In genomic region chr18:23689616-23690504, GRCh38 we compare ENCODE assay signal across 8 cellular contexts. TPM values are rescaled to one million over a fixed set of nuclear protein-coding genes. Genes with fewer than 3 reads are reported as not detected.
A peak's percentile ranks its signal among the peaks of the same experiment; 100 is the strongest.
DNase-seq lines count a peak whose midpoint lies in the region; ATAC-seq and TF ChIP-seq lines count a peak whose summit lies in the region.

No MANE protein-coding gene starts in this region.

- H3K56ac ChIP-seq in IMR-90 (ENCODE audit: extremely low read depth, insufficient read depth, low read length): no peak overlapping the region

- no peak overlapping the region for H3K27ac Mint-ChIP-seq in Calu3 (ENCODE audit: unreplicated experiment)
- H3K27ac Mint-ChIP-seq in stimulated activated memory B cell treated with anti-CD40 and anti-IgM and Interleukin-4, amounts not matched to agents 10 μg/mL and 1 μg/mL and 100 μg/mL, for 72 hours: no peak overlapping the region

- 2% methylated on average over 31 of the region's 85 CpGs; no CpG with 5 or more reads in 1 of the 2 experiments for WGBS in IMR-90 (ENCODE audit: extremely low coverage in 2 of 2, insufficient read length in 1 of 2), 2 experiments

- H3K4me1 ChIP-seq in IMR-90 (ENCODE audit: control insufficient read depth, insufficient read depth, low read length): peaks cover 6% of the 10 kb centered on the region

- no peaks in the 10 kb centered on the region for H3K79me1 ChIP-seq in IMR-90 (ENCODE audit: low read depth in 1 of 2, low read length in 2 of 2)

- no peak overlapping the region for H2BK120ac ChIP-seq in IMR-90 (ENCODE audit: low read depth, low read length)

- no peak overlapping the region for H4K8ac ChIP-seq in IMR-90 (ENCODE audit: low read depth in 2 of 2, low read length in 2 of 2)

- no peaks in the 10 kb centered on the region for H3K36me3 ChIP-seq in IMR-90 (ENCODE audit: control insufficient read depth, insufficient read depth, low read length)

- no peak overlapping the region for H2BK15ac ChIP-seq in IMR-90 (ENCODE audit: low read depth, low read length)

- no peaks in the 10 kb centered on the region for H3K27me3 Mint-ChIP-seq in Calu3 (ENCODE audit: unreplicated experiment)
- peaks cover 67% of the 10 kb centered on the region for H3K27me3 Mint-ChIP-seq in stimulated activated memory B cell treated with anti-CD40 and anti-IgM and Interleukin-4, amounts not matched to agents 10 μg/mL and 1 μg/mL and 100 μg/mL, for 72 hours

- DNase-seq in Calu3: peak; percentile 46
- DNase-seq in IMR-90: no peak
- no peak for DNase-seq in astrocyte of the spinal cord (ENCODE audit: low read depth, low spot score)
- peak; percentile 27 for DNase-seq in kidney tubule cell (ENCODE audit: low spot score)
- no peak for DNase-seq in RPMI8226

- H3K23ac ChIP-seq in IMR-90 (ENCODE audit: low read depth, low read length): no peak overlapping the region

- peak overlapping the region; percentile 46 for H2AFZ ChIP-seq in IMR-90 (replicated peaks; ENCODE audit: low read length, poor library complexity)

- peak overlapping the region; percentile 92 for H3K4me2 ChIP-seq in IMR-90 (ENCODE audit: low read depth, low read length)

- H3K27me3 ChIP-seq in IMR-90 (ENCODE audit: control insufficient read depth, insufficient read depth, low read length): peaks cover 38% of the 10 kb centered on the region

- ATAC-seq in IMR-90 (ENCODE audit: low read depth): peak; percentile 16
- ATAC-seq in stimulated activated memory B cell treated with anti-CD40 and anti-IgM and Interleukin-4, amounts not matched to agents 10 μg/mL and 1 μg/mL and 100 μg/mL, for 72 hours: peak; percentile 41
- ATAC-seq in GM18870 (IDR thresholded peaks at IDR 0.05; ENCODE audit: unreplicated experiment): no peak
- ATAC-seq in GM21381 (IDR thresholded peaks at IDR 0.05; ENCODE audit: unreplicated experiment): no peak

- peaks cover 18% of the 10 kb centered on the region for H3K36me3 Mint-ChIP-seq in Calu3 (ENCODE audit: insufficient read depth, unreplicated experiment)
- no peaks in the 10 kb centered on the region for H3K36me3 Mint-ChIP-seq in stimulated activated memory B cell treated with anti-CD40 and anti-IgM and Interleukin-4, amounts not matched to agents 10 μg/mL and 1 μg/mL and 100 μg/mL, for 72 hours

- H3K4me1 Mint-ChIP-seq in Calu3 (ENCODE audit: low read depth, unreplicated experiment): peaks cover 16% of the 10 kb centered on the region
- H3K4me1 Mint-ChIP-seq in stimulated activated memory B cell treated with anti-CD40 and anti-IgM and Interleukin-4, amounts not matched to agents 10 μg/mL and 1 μg/mL and 100 μg/mL, for 72 hours: peaks cover 6% of the 10 kb centered on the region

- CTCF ChIA-PET in Calu3 (lab: Charles Lee): interaction anchor here (1.1 kb wide), 1 partner anchor 39 kb away, joined by 3 read pairs; no protein-coding TSS in a partner anchor
- CTCF ChIA-PET in IMR-90 (lab: Yijun Ruan, JAX): interaction anchor here (0.6 kb wide), 1 partner anchor 55 kb away, joined by 4 read pairs; no protein-coding TSS in a partner anchor

- peaks cover 3% of the 10 kb centered on the region for H3K9me3 ChIP-seq in IMR-90 (ENCODE audit: control insufficient read depth, insufficient read depth, low read length)

- no peak for TF ChIP-seq RAD21 in IMR-90 (IDR thresholded peaks at IDR 0.05; ENCODE audit: low read length)

- H3K4me3 Mint-ChIP-seq in Calu3 (ENCODE audit: low read depth, unreplicated experiment): peak overlapping the region; percentile 82
- H3K4me3 Mint-ChIP-seq in stimulated activated memory B cell treated with anti-CD40 and anti-IgM and Interleukin-4, amounts not matched to agents 10 μg/mL and 1 μg/mL and 100 μg/mL, for 72 hours: no peak overlapping the region

- H3K4me3 ChIP-seq in IMR-90 (ENCODE audit: insufficient read depth, low read depth, low read length) (peak overlapping the region; percentile 40), astrocyte of the spinal cord (ENCODE audit: low read depth, low read length) (peak overlapping the region; percentile 28)

- H4K91ac ChIP-seq in IMR-90 (ENCODE audit: insufficient read depth, low read depth, low read length): no peak overlapping the region

- intact Hi-C loops in Calu3 (cut with micrococcal nuclease; ENCODE audit: unreplicated experiment): no loop called here
- intact Hi-C loops in IMR-90 (cut with micrococcal nuclease): no loop called here

- POLR2A ChIA-PET in IMR-90 (lab: Charles Lee; ENCODE audit: unreplicated experiment): no interaction called here

- BruUV-seq in Calu3 (replicated peaks; lab: Mats Ljungman, UMichigan): no TSS peak
- no TSS peak for BruUV-seq in IMR-90 (replicated peaks; lab: Mats Ljungman, UMichigan)

- 0 out of 2 replicates have a peak, but pooled peaks cover 4% of the 10 kb centered on the region for H4K20me1 ChIP-seq in IMR-90 (ENCODE audit: insufficient read depth, low read length)

- no peaks in the 10 kb centered on the region for H3K9me3 Mint-ChIP-seq in Calu3 (ENCODE audit: low read depth, unreplicated experiment)
- no peaks in the 10 kb centered on the region for H3K9me3 Mint-ChIP-seq in stimulated activated memory B cell treated with anti-CD40 and anti-IgM and Interleukin-4, amounts not matched to agents 10 μg/mL and 1 μg/mL and 100 μg/mL, for 72 hours

- peaks cover 4% of the 10 kb centered on the region for H3K9me1 ChIP-seq in IMR-90 (ENCODE audit: insufficient read depth, low read length)

- no peak overlapping the region; the same call in 1 of the 2 replicates for H2AK5ac ChIP-seq in IMR-90 (ENCODE audit: low read depth, low read length)

- no peak for TF ChIP-seq CTCF in Calu3 (IDR thresholded peaks at IDR 0.05; ENCODE audit: unreplicated experiment)
- TF ChIP-seq CTCF in IMR-90 (conservative IDR thresholded peaks at IDR 0.05; ENCODE audit: low read depth, low read length): no peak
- TF ChIP-seq CTCF in astrocyte of the spinal cord (IDR thresholded peaks at IDR 0.05; ENCODE audit: low read depth, low read length): no peak

- H4K5ac ChIP-seq in IMR-90 (ENCODE audit: low read depth, low read length): no peak overlapping the region

- H2BK5ac ChIP-seq in IMR-90 (ENCODE audit: low read depth, low read length, poor library complexity, severe bottlenecking): no peak overlapping the region

- no peak overlapping the region for H2AK9ac ChIP-seq in IMR-90 (replicated peaks; ENCODE audit: low read depth, low read length, poor library complexity)

- H3K4ac ChIP-seq in IMR-90 (ENCODE audit: low read depth, low read length): no peak overlapping the region

- in situ Hi-C loops in IMR-90 (cut with MboI; ENCODE audit: low sequenced_read_pairs): no loop called here
- in situ Hi-C loops in astrocyte of the spinal cord (cut with HindIII; ENCODE audit: low sequenced_read_pairs): no loop called here

- no peak overlapping the region for H3K14ac ChIP-seq in IMR-90 (replicated peaks; ENCODE audit: low read depth, low read length)

- H3K9ac ChIP-seq in IMR-90 (ENCODE audit: low read depth, low read length): no peak overlapping the region

- TF ChIP-seq POLR2A in IMR-90 (IDR thresholded peaks at IDR 0.05; ENCODE audit: low read depth, low read length): no peak

- no peak overlapping the region for H2BK20ac ChIP-seq in IMR-90 (ENCODE audit: low read depth, low read length)

- H3K18ac ChIP-seq in IMR-90 (ENCODE audit: low read depth, low read length): no peak overlapping the region

- dilution Hi-C loops in IMR-90 (cut with HindIII; ENCODE audit: low sequenced_read_pairs, unreplicated experiment): no loop called here

- H3K27ac ChIP-seq in IMR-90 (ENCODE audit: insufficient read depth, low read length): no peak overlapping the region; the same call in 1 of the 2 replicates

TF ChIP-seq in IMR-90, 13 proteins besides CTCF, POLR2A, EP300 and RAD21:
- no peak for TF ChIP-seq RFX5 (IDR thresholded peaks at IDR 0.05; ENCODE audit: low read depth, low read length)
TF ChIP-seq in IMR-90: peak in this region for 0.

RNA-seq across cellular contexts. Expression of gene LAMA3, which starts 0.6 kb away (rescaled TPM):
- total RNA-seq in Calu3 (2022) (207 and 233 TPM in 2 replicates), IMR-90 (2012; rRNA removed) (0.18 and 0.28 TPM in 2 replicates)
- polyA plus RNA-seq in IMR-90 (2012; rRNA removed): 0.13 and 0.19 TPM in 2 replicates
- polyA plus RNA-seq in IMR-90 (2012; cell fraction: cytosol; rRNA removed): 0.11 and 0.15 TPM in 2 replicates
- polyA plus RNA-seq in IMR-90 (2012; cell fraction: nucleus; rRNA removed; ENCODE audit: low replicate concordance): 0.33 and 0.57 TPM in 2 replicates

RNA-seq across cellular contexts. Expression of gene ANKRD29, which starts 27.1 kb away (rescaled TPM):
- 6.9 and 7.8 TPM in 2 replicates for total RNA-seq in Calu3 (2022)
- total RNA-seq in IMR-90 (2012; rRNA removed): under 0.01 and 0.18 TPM in 2 replicates
- polyA plus RNA-seq in IMR-90 (2012; rRNA removed): 0.07 and 0.31 TPM in 2 replicates
- polyA plus RNA-seq in IMR-90 (2012; cell fraction: cytosol; rRNA removed): 0.01 and 0.10 TPM in 2 replicates
- polyA plus RNA-seq in IMR-90 (2012; cell fraction: nucleus; rRNA removed; ENCODE audit: low replicate concordance): 0.36 and 0.66 TPM in 2 replicates

Comparison
In these comparisons a context has a peak if more than half of its experiments do, and no peak if none do; other contexts are left out.
1. DNase-seq: peak in Calu3 (single experiment) and kidney tubule cell (single experiment); none in IMR-90 (single experiment), astrocyte of the spinal cord (single experiment) and RPMI8226 (single experiment).
2. ATAC-seq: peak in IMR-90 (single experiment) and stimulated activated memory B cell treated with anti-CD40 and anti-IgM and Interleukin-4, amounts not matched to agents 10 μg/mL and 1 μg/mL and 100 μg/mL, for 72 hours (single experiment); none in GM18870 (single experiment) and GM21381 (single experiment).
3. RNA of gene LAMA3, which starts 0.6 kb away (total RNA-seq): 207 to 233 TPM in Calu3; 0.18 to 0.28 TPM in IMR-90; every median in the first group is over 100 times any median in the second.